14 cellular contexts compared by ENCODE assay signal in the genomic region with DNA sequence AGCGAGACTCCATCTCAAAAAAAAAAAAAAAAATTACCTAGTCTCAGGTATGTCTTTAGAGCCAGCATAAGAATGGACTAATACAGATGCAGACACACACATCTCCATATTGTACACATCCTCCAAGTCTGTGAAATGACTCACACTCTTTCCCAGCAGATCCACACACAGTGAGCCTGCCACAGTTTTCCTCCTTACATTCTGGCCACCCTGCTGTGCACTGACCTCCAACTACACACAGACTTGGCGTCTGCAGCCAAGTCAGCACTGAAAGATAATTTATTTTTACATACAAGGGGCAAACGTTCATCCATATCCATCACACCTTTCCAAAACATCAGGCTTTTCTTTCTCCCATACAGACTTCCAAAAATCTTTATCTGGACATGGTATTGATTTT.
DNase-seq lines count a peak whose midpoint lies in the region; ATAC-seq, FAIRE-seq and TF ChIP-seq lines count a peak whose summit lies in the region.
"Had no signal": no experiment of that assay in that cellular context is flagged by ENCODE, and none has a peak within 500 bp of the region (broad histone marks: within the 10 kb centered on the region; RNA-seq: fewer than 3 reads in every experiment).

No MANE protein-coding gene starts in this region.

- H3K4me1 ChIP-seq in endothelial cell of umbilical vein (ENCODE audit: control insufficient read depth, extremely low read depth, insufficient read depth, low read length): peaks cover 2% of the 10 kb centered on the region
- H3K4me1 ChIP-seq: heart left ventricle had no signal

- H3K27me3 ChIP-seq in endothelial cell of umbilical vein (ENCODE audit: control insufficient read depth in 2 of 2, insufficient read depth in 2 of 2, low read length in 2 of 2): no peaks in the 10 kb centered on the region
- H3K27me3 ChIP-seq: heart left ventricle had no signal

- H3K27ac ChIP-seq in endothelial cell of umbilical vein (ENCODE audit: insufficient read depth, low read depth, low read length): no peak overlapping the region
- H3K27ac ChIP-seq: heart left ventricle had no signal

- no peak for TF ChIP-seq POLR2A in endothelial cell of umbilical vein (IDR thresholded peaks at IDR 0.05; ENCODE audit: low read depth, low read length)

- H3K9me1 ChIP-seq in endothelial cell of umbilical vein (replicated peaks; ENCODE audit: control insufficient read depth, extremely low read depth, insufficient read depth, low read length): no peaks in the 10 kb centered on the region

- no peak for FAIRE-seq in endothelial cell of umbilical vein (lab: Jason Lieb, UNC)

- peaks cover 17% of the 10 kb centered on the region for H3K4me1 Mint-ChIP-seq in nephron
- H3K4me1 Mint-ChIP-seq: CD4-positive, CD25-positive, alpha-beta regulatory T cell had no signal

- H3K9me3 ChIP-seq in endothelial cell of umbilical vein (replicated peaks; ENCODE audit: control insufficient read depth, insufficient read depth, low read length): no peaks in the 10 kb centered on the region

- H3K79me2 ChIP-seq in endothelial cell of umbilical vein (ENCODE audit: control insufficient read depth, insufficient read depth, low read length): no peaks in the 10 kb centered on the region

- DNase-seq in ELR (ENCODE audit: low read depth) (peak; percentile 32), NCI-H69 (lab: John Stamatoyannopoulos, UW) (peak; percentile 49), endothelial cell of umbilical vein (ENCODE audit: low read depth, low spot score) (peak; percentile 18), LoVo (ENCODE audit: low spot score) (no peak), T-helper 9 cell (no peak), ACHN (no peak)
- DNase-seq: activated naive CD4-positive, alpha-beta T cell treated with anti-CD3 and anti-CD28 coated beads for 36 hours; caudate nucleus; CD4-positive, CD25-positive, alpha-beta regulatory T cell; heart left ventricle; NCI-H1436 treated with DMSO at 0.1 percent for 48 hours had no signal

- POLR2A ChIA-PET in endothelial cell of umbilical vein (lab: Charles Lee): no interaction called here

- peak overlapping the region in 2 of 3 experiments; percentile 10 to 35 for H3K27ac Mint-ChIP-seq in nephron
- H3K27ac Mint-ChIP-seq: activated naive CD4-positive, alpha-beta T cell treated with anti-CD3 and anti-CD28 coated beads for 36 hours; CD4-positive, CD25-positive, alpha-beta regulatory T cell had no signal

- no peak overlapping the region for H3K9ac ChIP-seq in endothelial cell of umbilical vein (replicated peaks; ENCODE audit: extremely low read depth, insufficient read depth, low read length)

- peaks cover 3% of the 10 kb centered on the region for H3K36me3 Mint-ChIP-seq in nephron (ENCODE audit: low read depth)
- H3K36me3 Mint-ChIP-seq: CD4-positive, CD25-positive, alpha-beta regulatory T cell had no signal

- H3K27me3 Mint-ChIP-seq in nephron (ENCODE audit: low read depth): no peaks in the 10 kb centered on the region
- H3K27me3 Mint-ChIP-seq: CD4-positive, CD25-positive, alpha-beta regulatory T cell had no signal

- no peaks in the 10 kb centered on the region for H4K20me1 ChIP-seq in endothelial cell of umbilical vein (replicated peaks; ENCODE audit: control insufficient read depth, extremely low read depth, insufficient read depth, low read length)

- no peak overlapping the region for H3K4me3 ChIP-seq in endothelial cell of umbilical vein (replicated peaks in 1 of 3; ENCODE audit: insufficient read depth in 1 of 3, low read depth in 1 of 3, low read length in 3 of 3)
- H3K4me3 ChIP-seq: heart left ventricle had no signal

- CTCF ChIA-PET in endothelial cell of umbilical vein (lab: Charles Lee): interaction anchor here (1.2 to 1.4 kb wide), 2 partner anchors 8 to 94 kb away, joined by 3 to 4 read pairs; no protein-coding TSS in a partner anchor

- in situ Hi-C loops in ACHN (cut with HindIII; ENCODE audit: low pct_ligation_motif_present, low pct_unique_long_range_greater_than_20kb, low sequenced_read_pairs): no loop called here

- no peak for TF ChIP-seq CTCF in endothelial cell of umbilical vein (IDR thresholded peaks at IDR 0.05; ENCODE audit: extremely low read depth in 1 of 2, insufficient read depth in 1 of 2, low read depth in 1 of 2, low read length in 2 of 2)
- no peak for TF ChIP-seq CTCF in nephron (IDR thresholded peaks at IDR 0.05; ENCODE audit: unreplicated experiment in 3 of 3)

- dilution Hi-C loops in endothelial cell of umbilical vein (cut with MboI; ENCODE audit: extremely low pct_ligation_motif_present, low sequenced_read_pairs): no loop called here

- no peaks in the 10 kb centered on the region for H3K36me3 ChIP-seq in endothelial cell of umbilical vein (ENCODE audit: control insufficient read depth in 2 of 2, extremely low read depth in 1 of 2, insufficient read depth in 2 of 2, low read length in 2 of 2)
- H3K36me3 ChIP-seq: heart left ventricle had no signal

- H3K4me3 Mint-ChIP-seq in nephron: no peak overlapping the region
- H3K4me3 Mint-ChIP-seq: activated naive CD4-positive, alpha-beta T cell treated with anti-CD3 and anti-CD28 coated beads for 36 hours; CD4-positive, CD25-positive, alpha-beta regulatory T cell had no signal

- H3K9me3 Mint-ChIP-seq in nephron: peaks cover 8% of the 10 kb centered on the region

- intact Hi-C loops in endothelial cell of umbilical vein (cut with micrococcal nuclease): no loop called here

- H3K4me2 ChIP-seq in endothelial cell of umbilical vein (ENCODE audit: insufficient read depth, low read length): no peak overlapping the region

- no peak overlapping the region for H2AFZ ChIP-seq in endothelial cell of umbilical vein (ENCODE audit: low read depth, low read length)

- BruUV-seq in endothelial cell of umbilical vein (replicated peaks; lab: Mats Ljungman, UMichigan): no TSS peak

- no peak for ATAC-seq in GM21390 (IDR thresholded peaks at IDR 0.05; ENCODE audit: unreplicated experiment)
- ATAC-seq: heart left ventricle, left lobe of liver had no signal

TF ChIP-seq in endothelial cell of umbilical vein, 7 proteins besides CTCF, POLR2A, EP300 and RAD21:
- TF ChIP-seq EZH2 (IDR thresholded peaks at IDR 0.05; ENCODE audit: borderline replicate concordance, low read depth, low read length, severe bottlenecking): no peak
- TF ChIP-seq FOS (IDR thresholded peaks at IDR 0.05; ENCODE audit: borderline replicate concordance, insufficient read depth, low read length): no peak
- no peak for TF ChIP-seq JUN (IDR thresholded peaks at IDR 0.05; ENCODE audit: borderline replicate concordance, insufficient read depth, insufficient read length, low read depth)
- TF ChIP-seq GATA2 (IDR thresholded peaks at IDR 0.05; ENCODE audit: insufficient read depth, insufficient read length, low read depth, low read length): no peak
- no peak for TF ChIP-seq MAX (IDR thresholded peaks at IDR 0.05; ENCODE audit: insufficient read depth, insufficient read length)
- no peak for TF ChIP-seq POLR2AphosphoS5 (IDR thresholded peaks at IDR 0.05; ENCODE audit: insufficient read depth, low read depth, low read length)
- no peak for TF ChIP-seq MYC (IDR thresholded peaks at IDR 0.05; ENCODE audit: low read depth, low read length)

Comparison
In these comparisons a context has a peak if more than half of its experiments do, and no peak if none do; other contexts are left out.
1. DNase-seq: peak in ELR (single experiment), NCI-H69 (single experiment) and endothelial cell of umbilical vein (single experiment); none in LoVo (single experiment), T-helper 9 cell (single experiment) and ACHN (single experiment).